20 cellular contexts compared by ENCODE assay signal in the genomic region with DNA sequence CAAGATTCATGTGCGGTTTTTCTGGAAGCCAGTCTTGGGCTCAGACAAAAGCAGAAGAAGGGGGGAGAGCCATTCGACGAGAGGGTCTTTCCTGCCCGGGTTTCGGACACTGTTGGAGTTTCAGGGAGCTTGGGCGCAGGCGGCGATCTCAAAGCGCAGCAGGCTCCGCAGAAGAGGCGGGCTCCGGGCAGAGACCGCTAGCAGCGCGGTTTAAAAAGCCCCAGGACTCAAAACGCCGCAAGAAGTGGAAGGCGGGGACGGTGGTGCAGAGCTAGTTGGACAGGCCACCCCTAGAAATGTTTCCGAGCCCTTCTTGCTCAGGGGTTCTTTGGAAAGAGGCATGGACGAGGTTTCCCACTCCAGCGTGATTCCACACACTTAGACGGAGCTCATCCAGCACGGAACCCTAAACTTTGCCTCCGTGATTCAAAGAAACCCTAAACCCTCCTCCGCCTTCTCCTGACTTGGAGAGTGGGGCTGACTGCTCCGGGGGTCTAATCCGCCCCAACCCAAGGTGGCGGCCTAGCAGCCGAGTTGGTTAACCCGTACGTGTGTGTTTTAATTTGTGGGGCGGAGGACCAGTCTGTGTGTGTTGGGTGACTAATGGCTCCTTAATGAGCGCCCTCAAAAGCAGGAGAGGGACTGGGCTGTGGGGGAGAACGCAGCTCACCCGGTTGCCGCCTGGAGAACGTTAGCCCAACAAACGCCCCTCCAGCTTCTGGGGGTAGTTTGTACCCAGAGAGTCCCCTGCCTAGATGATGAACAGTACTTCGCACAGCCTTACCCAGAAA. TPM values are rescaled to one million over a fixed set of nuclear protein-coding genes. Genes with fewer than 3 reads are reported as not detected.
DNase-seq lines count a peak whose midpoint lies in the region; ATAC-seq, FAIRE-seq and TF ChIP-seq lines count a peak whose summit lies in the region.
"Had no signal": no experiment of that assay in that cellular context is flagged by ENCODE, and none has a peak within 500 bp of the region (broad histone marks: within the 10 kb centered on the region; RNA-seq: fewer than 3 reads in every experiment).

No MANE protein-coding gene starts in this region.

- CTCF ChIA-PET in SK-N-SH (lab: Yijun Ruan, JAX) (interaction anchor here (0.9 to 1.1 kb wide), 5 partner anchors 19 to 345 kb away, joined by 3 to 4 read pairs (median 3); no protein-coding TSS in a partner anchor), H1 (lab: Charles Lee; ENCODE audit: partially characterized antibody) (interaction anchor here (0.9 to 47.4 kb wide), 8 partner anchors 8 to 72 kb away, joined by 3 to 578 read pairs (median 6); partner anchors contain the start of gene FAM241B)

- H3K23ac ChIP-seq in H1 (ENCODE audit: insufficient read length): no peak overlapping the region

- peaks cover 5% of the 10 kb centered on the region for H3K4me1 Mint-ChIP-seq in activated T-helper 2 cell treated with anti-CD3 and anti-CD28 coated beads, Interferon-gamma antibody, Interleukin-2, Interleukin-4, amounts not matched to agents 10 μg/mL and 5 μg/mL and 100 μg/mL, durations not matched to agents 14 hours and 24 hours and 36 hours (ENCODE audit: low read depth)

- H3K23me2 ChIP-seq in H1 (ENCODE audit: low read depth, low read length): peaks cover 22% of the 10 kb centered on the region; the same call in 1 of the 2 replicates

- peaks cover 71% of the 10 kb centered on the region for H3K27me3 Mint-ChIP-seq in activated T-helper 2 cell treated with anti-CD3 and anti-CD28 coated beads, Interferon-gamma antibody, Interleukin-2, Interleukin-4, amounts not matched to agents 10 μg/mL and 5 μg/mL and 100 μg/mL, durations not matched to agents 14 hours and 24 hours and 36 hours (ENCODE audit: low read depth)

- peak overlapping the region; percentile 62; the same call in 1 of the 2 replicates for H2BK15ac ChIP-seq in H1 (ENCODE audit: low read length)

- TF ChIP-seq CTCF in SK-N-SH (IDR thresholded peaks at IDR 0.05) (no peak), H1 (IDR thresholded peaks at IDR 0.05; ENCODE audit: control extremely low read depth in 1 of 3, insufficient read depth in 1 of 3, low read depth in 1 of 3, low read length in 3 of 3) (no peak), neural cell (IDR thresholded peaks at IDR 0.05; ENCODE audit: poor library complexity, severe bottlenecking) (no peak)

- 0 out of 2 replicates have a peak overlapping the region, but pooled peaks have one; percentile 2 for H2AK5ac ChIP-seq in H1 (ENCODE audit: low read depth, low read length)

- TF ChIP-seq POLR2A in H1 (IDR thresholded peaks at IDR 0.05; ENCODE audit: control extremely low read depth in 1 of 2, low read depth in 2 of 2, low read length in 2 of 2): no peak

- no peak overlapping the region for H3K4me3 Mint-ChIP-seq in activated T-helper 2 cell treated with anti-CD3 and anti-CD28 coated beads, Interferon-gamma antibody, Interleukin-2, Interleukin-4, amounts not matched to agents 10 μg/mL and 5 μg/mL and 100 μg/mL, durations not matched to agents 14 hours and 24 hours and 36 hours (ENCODE audit: low read depth)
- H3K4me3 Mint-ChIP-seq: HFFc6 had no signal

- H3K9me2 ChIP-seq in SK-N-SH (no peaks in the 10 kb centered on the region), neural cell (ENCODE audit: insufficient read depth, low read length) (no peaks in the 10 kb centered on the region)

- WGBS in SK-N-SH (ENCODE audit: low lambda C conversion rate): 29% methylated on average over 29 of the region's 40 CpGs
- 3% methylated on average over 34 of the region's 40 CpGs; no CpG with 5 or more reads in 1 of the 2 experiments for WGBS in H1 (ENCODE audit: extremely low coverage in 1 of 2, insufficient coverage in 1 of 2, insufficient read length in 1 of 2, insufficient replicate concordance in 2 of 2, low coverage in 1 of 2, low lambda C conversion rate in 2 of 2, missing lambda C conversion rate in 1 of 2), 2 experiments

- peak overlapping the region; percentile 65 for H4K5ac ChIP-seq in H1 (ENCODE audit: insufficient read length, low read depth, low read length)

- no peaks in the 10 kb centered on the region for H3K9me3 ChIP-seq in SK-N-SH
- no peaks in the 10 kb centered on the region for H3K9me3 ChIP-seq in H1 (ENCODE audit: insufficient read depth in 2 of 2, low read depth in 1 of 2, low read length in 1 of 2)
- H3K9me3 ChIP-seq in neural cell (ENCODE audit: low read length): no peaks in the 10 kb centered on the region

- peak overlapping the region; percentile 89 for H2BK120ac ChIP-seq in H1 (replicated peaks; ENCODE audit: low read depth, low read length)

- no peaks in the 10 kb centered on the region for H3K36me3 ChIP-seq in SK-N-SH (replicated peaks in 1 of 2; ENCODE audit: control insufficient read depth in 1 of 2, insufficient read depth in 2 of 2, low read length in 1 of 2)
- H3K36me3 ChIP-seq in H1 (ENCODE audit: control insufficient read depth in 2 of 4, insufficient read depth in 4 of 4, low read length in 3 of 4): no peaks in the 10 kb centered on the region
- H3K36me3 ChIP-seq in neural cell (ENCODE audit: insufficient read depth, low read length): no peaks in the 10 kb centered on the region
- H3K36me3 ChIP-seq: BLaER1 treated with 17β-estradiol and CSF1 and Interleukin-3, amounts not matched to agents 10 nM and 100 nM had no signal

- peak overlapping the region; percentile 89 for H2BK12ac ChIP-seq in H1 (ENCODE audit: low read depth, low read length)

- H3K4me2 ChIP-seq in SK-N-SH (no peak overlapping the region), H1 (ENCODE audit: insufficient read depth in 1 of 2, low read depth in 2 of 2, low read length in 2 of 2) (peak overlapping the region; percentile 95 to 96), neural cell (ENCODE audit: low read length) (no peak overlapping the region)
- H3K4me2 ChIP-seq: BLaER1 treated with 17β-estradiol and CSF1 and Interleukin-3, amounts not matched to agents 10 nM and 100 nM; KMS-11 had no signal

- peak overlapping the region; percentile 32 for H3K4ac ChIP-seq in H1 (replicated peaks; ENCODE audit: insufficient read length, low read depth, low read length)

- no peaks in the 10 kb centered on the region for H3K79me1 ChIP-seq in H1 (ENCODE audit: low read depth, low read length)

- no peak for ATAC-seq in SK-N-SH treated with all-trans-retinoic acid at 6 μM for 48 hours
- ATAC-seq in GM21576 (IDR thresholded peaks at IDR 0.05; ENCODE audit: unreplicated experiment): no peak
- ATAC-seq in GM19035 (IDR thresholded peaks at IDR 0.05; ENCODE audit: unreplicated experiment): no peak

- POLR2A ChIA-PET in SK-N-SH (lab: Yijun Ruan, JAX): no interaction called here
- POLR2A ChIA-PET in H1 (lab: Charles Lee; ENCODE audit: partially characterized antibody): interaction anchor here (0.6 to 5.5 kb wide), 9 partner anchors 11 to 621 kb away, joined by 3 to 67 read pairs (median 4); no protein-coding TSS in a partner anchor

- H3K27me3 ChIP-seq in SK-N-SH (ENCODE audit: insufficient read depth): peaks cover 62% of the 10 kb centered on the region
- H3K27me3 ChIP-seq in H1 (replicated peaks in 1 of 4; ENCODE audit: control insufficient read depth in 3 of 4, extremely low read depth in 1 of 4, insufficient read depth in 3 of 4, low read length in 3 of 4): peaks cover 63 to 95% (median 91%) of the 10 kb centered on the region in 4 experiments
- H3K27me3 ChIP-seq in neural cell (ENCODE audit: insufficient read depth, low read depth, low read length): peaks cover 99% of the 10 kb centered on the region

- H3K4me1 ChIP-seq in SK-N-SH (ENCODE audit: control insufficient read depth in 1 of 2, insufficient read depth in 2 of 2, low read depth in 1 of 2, low read length in 1 of 2): peaks cover 0 to 15% of the 10 kb centered on the region in 2 experiments; a peak in 1 of 4 replicates
- H3K4me1 ChIP-seq in H1 (replicated peaks in 1 of 4; ENCODE audit: control insufficient read depth in 3 of 4, insufficient read depth in 4 of 4, low read length in 3 of 4): peaks cover 27 to 63% (median 45%) of the 10 kb centered on the region in 4 experiments

- H4K8ac ChIP-seq in H1 (ENCODE audit: extremely low read depth, insufficient read depth, low read length): peak overlapping the region; percentile 53; the same call in 1 of the 2 replicates

- DNase-seq in SK-N-SH (peak; percentile 56), H1 (ENCODE audit: low read depth in 1 of 2, low spot score in 2 of 2) (peak in 1 of 2 experiments; percentile 80), hypothalamus (lab: John Stamatoyannopoulos, UW) (no peak)
- DNase-seq in activated T-helper 2 cell treated with anti-CD3 and anti-CD28 coated beads, Interferon-gamma antibody, Interleukin-2, Interleukin-4, amounts not matched to agents 10 μg/mL and 5 μg/mL and 100 μg/mL, durations not matched to agents 14 hours and 24 hours and 36 hours (ENCODE audit: low spot score): no peak
- DNase-seq: GM23248, HFFc6, NCI-H1105, NCI-H2029, NCI-H510A treated with DMSO at 0.1 percent for 48 hours, SHP77 had no signal

- H4K20me1 ChIP-seq in SK-N-SH (ENCODE audit: insufficient read depth): no peaks in the 10 kb centered on the region
- peaks cover 0 to 3% of the 10 kb centered on the region in 2 experiments for H4K20me1 ChIP-seq in H1 (replicated peaks in 1 of 2; ENCODE audit: control insufficient read depth in 1 of 2, insufficient read depth in 2 of 2, low read length in 2 of 2)
- H4K20me1 ChIP-seq in neural cell (ENCODE audit: insufficient read depth): no peaks in the 10 kb centered on the region

- H3K4me3 ChIP-seq in SK-N-SH (ENCODE audit: low read depth in 2 of 2, low read length in 1 of 2) (peak overlapping the region in 1 of 2 experiments; percentile 20; a peak in 1 of 4 replicates), H1 (ENCODE audit: extremely low read depth in 1 of 4, insufficient read depth in 2 of 4, low read depth in 3 of 4, low read length in 4 of 4) (peak overlapping the region; percentile 36 to 61 (median 48)), neural cell (ENCODE audit: low read length) (peak overlapping the region; percentile 59)
- H3K4me3 ChIP-seq: BLaER1 treated with 17β-estradiol and CSF1 and Interleukin-3, amounts not matched to agents 10 nM and 100 nM; GM23248 had no signal

- no peak overlapping the region for H3K27ac Mint-ChIP-seq in activated T-helper 2 cell treated with anti-CD3 and anti-CD28 coated beads, Interferon-gamma antibody, Interleukin-2, Interleukin-4, amounts not matched to agents 10 μg/mL and 5 μg/mL and 100 μg/mL, durations not matched to agents 14 hours and 24 hours and 36 hours
- H3K27ac Mint-ChIP-seq: HFFc6 had no signal

- H3K27ac ChIP-seq in SK-N-SH (ENCODE audit: low read depth in 2 of 2, low read length in 1 of 2) (no peak overlapping the region), H1 (ENCODE audit: low read depth, low read length) (no peak overlapping the region), neural cell (ENCODE audit: low read length) (no peak overlapping the region)
- H3K27ac ChIP-seq: BLaER1 treated with 17β-estradiol and CSF1 and Interleukin-3, amounts not matched to agents 10 nM and 100 nM; GM23248; HL-60; KMS-11 had no signal

- intact Hi-C loops in activated T-helper 2 cell treated with anti-CD3 and anti-CD28 coated beads, Interferon-gamma antibody, Interleukin-2, Interleukin-4, amounts not matched to agents 10 μg/mL and 5 μg/mL and 100 μg/mL, durations not matched to agents 14 hours and 24 hours and 36 hours (cut with micrococcal nuclease): no loop called here

- H3K36me3 Mint-ChIP-seq in activated T-helper 2 cell treated with anti-CD3 and anti-CD28 coated beads, Interferon-gamma antibody, Interleukin-2, Interleukin-4, amounts not matched to agents 10 μg/mL and 5 μg/mL and 100 μg/mL, durations not matched to agents 14 hours and 24 hours and 36 hours (ENCODE audit: low read depth): no peaks in the 10 kb centered on the region

- no peaks in the 10 kb centered on the region for H3K9me3 Mint-ChIP-seq in activated T-helper 2 cell treated with anti-CD3 and anti-CD28 coated beads, Interferon-gamma antibody, Interleukin-2, Interleukin-4, amounts not matched to agents 10 μg/mL and 5 μg/mL and 100 μg/mL, durations not matched to agents 14 hours and 24 hours and 36 hours
- H3K9me3 Mint-ChIP-seq: HFFc6 had no signal

- H3K14ac ChIP-seq in H1 (ENCODE audit: insufficient read length): no peak overlapping the region

- H2BK20ac ChIP-seq in H1 (ENCODE audit: low read length): peak overlapping the region; percentile 93

- H4K91ac ChIP-seq in H1 (replicated peaks; ENCODE audit: insufficient read length, low read length): peak overlapping the region; percentile 95

- no peak for TF ChIP-seq EP300 in SK-N-SH (IDR thresholded peaks at IDR 0.05; ENCODE audit: borderline replicate concordance in 1 of 2, low read depth in 1 of 2, low read length in 1 of 2)
- no peak for TF ChIP-seq EP300 in H1 (IDR thresholded peaks at IDR 0.05; ENCODE audit: borderline replicate concordance in 1 of 2, low read depth in 2 of 2, low read length in 2 of 2)
- no peak for TF ChIP-seq EP300 in neural cell (conservative IDR thresholded peaks at IDR 0.05; ENCODE audit: poor library complexity, severe bottlenecking)

- H3K9ac ChIP-seq in SK-N-SH (no peak overlapping the region), H1 (replicated peaks in 1 of 4; ENCODE audit: extremely low read depth in 1 of 4, low read depth in 3 of 4, low read length in 3 of 4) (peak overlapping the region in 2 of 4 experiments; percentile 6 to 26; a peak in 2 of 7 replicates), neural cell (ENCODE audit: low read length) (no peak overlapping the region)
- H3K9ac ChIP-seq: BLaER1 treated with 17β-estradiol and CSF1 and Interleukin-3, amounts not matched to agents 10 nM and 100 nM; GM23248; KMS-11 had no signal

- H2AFZ ChIP-seq in SK-N-SH (ENCODE audit: low read depth) (no peak overlapping the region), H1 (ENCODE audit: low read length) (no peak overlapping the region), neural cell (ENCODE audit: low read depth, low read length) (no peak overlapping the region)
- H2AFZ ChIP-seq: GM23248 had no signal

- H3K56ac ChIP-seq in H1 (replicated peaks; ENCODE audit: insufficient read length, low read depth, low read length): no peak overlapping the region

- FAIRE-seq in H1 (lab: Jason Lieb, UNC): no peak
- FAIRE-seq: RCC 7860 had no signal

- TF ChIP-seq RAD21 in SK-N-SH (IDR thresholded peaks at IDR 0.05; ENCODE audit: low read length) (no peak), H1 (IDR thresholded peaks at IDR 0.05 in 1 of 2, conservative IDR thresholded peaks at IDR 0.05 in 1 of 2; ENCODE audit: low read depth in 2 of 2, low read length in 2 of 2) (no peak), neural cell (conservative IDR thresholded peaks at IDR 0.05) (no peak)

- no peaks in the 10 kb centered on the region for H3K79me2 ChIP-seq in SK-N-SH (ENCODE audit: insufficient read depth)
- H3K79me2 ChIP-seq in H1 (ENCODE audit: control insufficient read depth in 1 of 2, insufficient read depth in 2 of 2, low read length in 2 of 2): no peaks in the 10 kb centered on the region
- no peaks in the 10 kb centered on the region for H3K79me2 ChIP-seq in neural cell (replicated peaks; ENCODE audit: insufficient read depth, low read length)

- H3F3A ChIP-seq in SK-N-SH (replicated peaks; ENCODE audit: insufficient read depth) (no peaks in the 10 kb centered on the region), neural cell (ENCODE audit: insufficient read depth, low read length, poor library complexity, severe bottlenecking) (no peaks in the 10 kb centered on the region)

- H3K18ac ChIP-seq in H1 (ENCODE audit: extremely low read depth, low read length): peak overlapping the region; percentile 91

- peak overlapping the region; percentile 79; the same call in 1 of the 2 replicates for H2BK5ac ChIP-seq in H1 (ENCODE audit: low read depth, low read length)

RNA-seq across cellular contexts. Expression of gene NEUROG3, which starts 3.9 kb away (rescaled TPM):
- polyA plus RNA-seq in SK-N-SH (2012; rRNA removed) (not detected in 2 replicates), H1 (2011; rRNA removed) (0.45 and 0.55 TPM in 2 replicates), neural cell (not detected in 2 replicates)
- polyA plus RNA-seq in SK-N-SH (2012; cell fraction: cytosol; rRNA removed): not detected in 2 replicates
- not detected in 2 replicates for polyA plus RNA-seq in SK-N-SH (2012; cell fraction: nucleus; rRNA removed)
- total RNA-seq in H1 (2021; fragmentation: NEBNext Ultra II Directional; extraction: Animal tissue kit (Norgen Biotek cat#: 25700)): 0.31 TPM in 1 of 2 replicates, not detected in the other
- 0.19 TPM for polyA plus RNA-seq in H1 (2011; cell fraction: cytosol; rRNA removed)
- polyA plus RNA-seq in H1 (2011; cell fraction: nucleus; rRNA removed): 0.26 TPM
- 0.21 to 0.25 TPM in 2 of 4 replicates, not detected in the others for polyA plus RNA-seq in H1 (2012, experiment 1 of 2)
- 0.38 TPM for polyA plus RNA-seq in H1 (2012, experiment 2 of 2)
- 0.10 TPM for polyA plus RNA-seq in H1 (2013, experiment 1 of 2)
- polyA plus RNA-seq in H1 (2013, experiment 2 of 2): 0.26 TPM
- polyA minus RNA-seq in H1 (2011; rRNA and poly(A)+ RNA removed): 0.24 TPM in 1 of 2 replicates, not detected in the other
- polyA minus RNA-seq in H1 (2011; cell fraction: cytosol; rRNA and poly(A)+ RNA removed): not detected
- not detected for polyA minus RNA-seq in H1 (2011; cell fraction: nucleus; rRNA and poly(A)+ RNA removed)
- not detected in 2 replicates for polyA minus RNA-seq in neural cell
- not detected in 2 replicates for total RNA-seq in activated T-helper 2 cell treated with anti-CD3 and anti-CD28 coated beads, Interferon-gamma antibody, Interleukin-2, Interleukin-4, amounts not matched to agents 10 μg/mL and 5 μg/mL and 100 μg/mL, durations not matched to agents 14 hours and 24 hours and 36 hours
- total RNA-seq: A172, GM23248, HFFc6, MCF 10A had no signal
- polyA plus RNA-seq: GM23248 had no signal

Comparison
In these comparisons a context has a peak if more than half of its experiments do, and no peak if none do; other contexts are left out.
1. H3K4me2 ChIP-seq: peak in H1 (2 of 2); none in SK-N-SH (single experiment) and neural cell (single experiment).
2. Of the 17 proteins assayed by ChIP-seq in both H1 and SK-N-SH: peak only in H1: TAF1; only in SK-N-SH: none; in both: none; in neither: 16.